In the genomic region with DNA sequence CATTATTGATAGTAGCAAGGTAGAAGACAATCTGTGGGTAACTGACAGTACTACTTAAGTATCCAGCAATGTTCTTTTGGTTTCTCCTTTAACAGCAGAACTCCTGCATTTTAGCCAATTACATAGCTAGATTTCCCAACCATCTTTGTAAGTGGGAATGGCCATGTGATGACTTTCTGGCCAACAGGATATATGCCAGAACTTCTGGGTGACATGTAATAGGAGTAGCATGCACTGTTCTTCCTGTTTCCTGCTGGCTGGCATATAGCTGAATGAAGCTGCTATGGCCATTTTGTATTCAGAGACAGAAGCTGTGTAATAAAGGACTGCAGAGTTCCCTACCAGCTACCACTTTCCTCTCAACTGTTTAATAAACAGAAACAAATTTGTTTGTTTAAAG, we compare ENCODE assay signal across 21 cellular contexts. TPM values are rescaled to one million over a fixed set of nuclear protein-coding genes. Genes with fewer than 3 reads are reported as not detected.
DNase-seq lines count a peak whose midpoint lies in the region; ATAC-seq and TF ChIP-seq lines count a peak whose summit lies in the region.
"Had no signal": no experiment of that assay in that cellular context is flagged by ENCODE, and none has a peak within 500 bp of the region (broad histone marks: within the 10 kb centered on the region; RNA-seq: fewer than 3 reads in every experiment).

No MANE protein-coding gene starts in this region.

- H3K27me3 Mint-ChIP-seq in activated CD8-positive, alpha-beta T cell treated with anti-CD3 and anti-CD28 coated beads, Interleukin-2, amount 10 ng/mL, durations not matched to agents 7 days and 5 days (ENCODE audit: low read depth), result no peaks in the 10 kb centered on the region
- H3K27me3 Mint-ChIP-seq: B cell; naive thymus-derived CD4-positive, alpha-beta T cell; stimulated activated naive CD8-positive, alpha-beta T cell treated with anti-CD3 and anti-CD28 coated beads, Interleukin-15, Interleukin-2, amounts not matched to agents 100 ng/mL and 50 ng/mL, for 24 hours; type B pancreatic cell had no signal

- no peak overlapping the region for H3K27ac Mint-ChIP-seq in activated CD8-positive, alpha-beta T cell treated with anti-CD3 and anti-CD28 coated beads, Interleukin-2, amount 10 ng/mL, durations not matched to agents 7 days and 5 days
- H3K27ac Mint-ChIP-seq: B cell; stimulated activated naive CD8-positive, alpha-beta T cell treated with anti-CD3 and anti-CD28 coated beads, Interleukin-15, Interleukin-2, amounts not matched to agents 100 ng/mL and 50 ng/mL, for 24 hours; type B pancreatic cell; WTC11 had no signal

- no peak overlapping the region for H3K4me3 Mint-ChIP-seq in activated CD8-positive, alpha-beta T cell treated with anti-CD3 and anti-CD28 coated beads, Interleukin-2, amount 10 ng/mL, durations not matched to agents 7 days and 5 days
- H3K4me3 Mint-ChIP-seq: activated T-cell treated with anti-CD3 and anti-CD28 coated beads, Interleukin-2, amount 50 U/mL, for 72 hours; B cell; naive thymus-derived CD4-positive, alpha-beta T cell; stimulated activated naive CD8-positive, alpha-beta T cell treated with anti-CD3 and anti-CD28 coated beads, Interleukin-15, Interleukin-2, amounts not matched to agents 100 ng/mL and 50 ng/mL, for 24 hours; type B pancreatic cell; WTC11 had no signal

- peaks cover 14% of the 10 kb centered on the region for H3K4me1 Mint-ChIP-seq in activated CD8-positive, alpha-beta T cell treated with anti-CD3 and anti-CD28 coated beads, Interleukin-2, amount 10 ng/mL, durations not matched to agents 7 days and 5 days (ENCODE audit: low read depth)
- H3K4me1 Mint-ChIP-seq: B cell, WTC11 had no signal

- intact Hi-C loops in dorsolateral prefrontal cortex (cut with DNase I), result no loop called here

- H3K4me3 ChIP-seq in dorsolateral prefrontal cortex, result no peak overlapping the region
- H3K4me3 ChIP-seq: breast epithelium, esophagus muscularis mucosa, MG63, pancreas had no signal

- DNase-seq in EL, result peak; percentile 26
- DNase-seq in LHCN-M2 (ENCODE audit: low read depth), result peak; percentile 33
- peak; percentile 9 for DNase-seq in astrocyte of the hippocampus (ENCODE audit: low read depth, low spot score)
- peak; percentile 57 for DNase-seq in iris pigment epithelial cell (ENCODE audit: low read depth)
- no peak for DNase-seq in dorsolateral prefrontal cortex
- DNase-seq in activated CD8-positive, alpha-beta T cell treated with anti-CD3 and anti-CD28 coated beads, Interleukin-2, amount 10 ng/mL, durations not matched to agents 7 days and 5 days, result no peak
- no peak for DNase-seq in KG1 (lab: John Stamatoyannopoulos, UW)
- DNase-seq: activated T-cell treated with anti-CD3 and anti-CD28 coated beads, Interleukin-2, amount 50 U/mL, for 72 hours; islet precursor cell; MG63; naive thymus-derived CD4-positive, alpha-beta T cell; NCI-H446; pancreas; stimulated activated CD4-positive, alpha-beta T cell treated with anti-CD3 and anti-CD28 coated beads, Interleukin-1b, Interleukin-23, amount 100 ng/mL, for 48 hours had no signal

- H3K9me3 Mint-ChIP-seq in activated CD8-positive, alpha-beta T cell treated with anti-CD3 and anti-CD28 coated beads, Interleukin-2, amount 10 ng/mL, durations not matched to agents 7 days and 5 days (ENCODE audit: insufficient read depth), result no peaks in the 10 kb centered on the region
- H3K9me3 Mint-ChIP-seq: activated naive CD4-positive, alpha-beta T cell treated with anti-CD3 and anti-CD28 coated beads, Interleukin-2, amount 50 U/mL, for 72 hours; activated T-cell treated with anti-CD3 and anti-CD28 coated beads, Interleukin-2, amount 50 U/mL, for 72 hours; naive thymus-derived CD4-positive, alpha-beta T cell; stimulated activated naive CD8-positive, alpha-beta T cell treated with anti-CD3 and anti-CD28 coated beads, Interleukin-15, Interleukin-2, amounts not matched to agents 100 ng/mL and 50 ng/mL, for 24 hours; type B pancreatic cell; WTC11 had no signal

- H3K27ac ChIP-seq in dorsolateral prefrontal cortex, result no peak overlapping the region
- H3K27ac ChIP-seq: breast epithelium, esophagus muscularis mucosa, pancreas had no signal

- CTCF ChIA-PET in activated CD8-positive, alpha-beta T cell treated with anti-CD3 and anti-CD28 coated beads, Interleukin-2, amount 10 ng/mL, durations not matched to agents 7 days and 5 days (lab: Charles Lee), result interaction anchor here (0.6 to 4.6 kb wide), 11 partner anchors 9 to 558 kb away, joined by 3 to 80 read pairs (median 3); partner anchors contain the start of genes ATP6V1A, NAA50 and SPICE1

- H3K36me3 Mint-ChIP-seq in activated CD8-positive, alpha-beta T cell treated with anti-CD3 and anti-CD28 coated beads, Interleukin-2, amount 10 ng/mL, durations not matched to agents 7 days and 5 days (ENCODE audit: low read depth), result peaks cover 25% of the 10 kb centered on the region

- ATAC-seq in activated CD8-positive, alpha-beta T cell treated with anti-CD3 and anti-CD28 coated beads, Interleukin-2, amount 10 ng/mL, durations not matched to agents 7 days and 5 days, result no peak
- ATAC-seq: activated naive CD4-positive, alpha-beta T cell treated with anti-CD3 and anti-CD28 coated beads, Interleukin-2, amount 50 U/mL, for 72 hours; activated T-cell treated with anti-CD3 and anti-CD28 coated beads, Interleukin-2, amount 50 U/mL, for 72 hours; naive thymus-derived CD4-positive, alpha-beta T cell; pancreas; WTC11 had no signal

- no peaks in the 10 kb centered on the region for H3K27me3 ChIP-seq in dorsolateral prefrontal cortex
- H3K27me3 ChIP-seq: breast epithelium, esophagus muscularis mucosa, MG63, pancreas had no signal

- TF ChIP-seq CTCF in dorsolateral prefrontal cortex (IDR thresholded peaks at IDR 0.05 in 54 of 56, conservative IDR thresholded peaks at IDR 0.05 in 2 of 56; ENCODE audit: low read depth in 1 of 56, partially characterized antibody in 56 of 56), result no peak

- POLR2A ChIA-PET in activated CD8-positive, alpha-beta T cell treated with anti-CD3 and anti-CD28 coated beads, Interleukin-2, amount 10 ng/mL, durations not matched to agents 7 days and 5 days (lab: Charles Lee), result no interaction called here

RNA-seq across cellular contexts. Expression of gene SPICE1, which starts 18.0 kb away (rescaled TPM):
- total RNA-seq in LHCN-M2 (2014; rRNA removed) (11.9 and 14.4 TPM in 2 replicates), dorsolateral prefrontal cortex (10 to 100 TPM in 114 of 120 experiments, 1 to 10 TPM in 6; 6.4 to 32.4 (median 16.8) TPM)
- polyA plus RNA-seq in LHCN-M2 (2012), result 1.5 TPM
- total RNA-seq in activated CD8-positive, alpha-beta T cell treated with anti-CD3 and anti-CD28 coated beads, Interleukin-2, amount 10 ng/mL, durations not matched to agents 7 days and 5 days, result 10 to 100 TPM; 15.3 to 16.6 TPM

RNA-seq across cellular contexts. Expression of gene SIDT1, which starts 35.4 kb away (rescaled TPM):
- not detected in 2 replicates for total RNA-seq in LHCN-M2 (2014; rRNA removed)
- polyA plus RNA-seq in LHCN-M2 (2012), result not detected
- total RNA-seq in dorsolateral prefrontal cortex, result 10 to 100 TPM; 20.1 to 84.0 (median 47.1) TPM
- total RNA-seq in activated CD8-positive, alpha-beta T cell treated with anti-CD3 and anti-CD28 coated beads, Interleukin-2, amount 10 ng/mL, durations not matched to agents 7 days and 5 days, result 10 to 100 TPM; 34.8 to 35.0 TPM

RNA-seq across cellular contexts. Expression of gene CFAP44, which starts 55.6 kb away (rescaled TPM):
- total RNA-seq in LHCN-M2 (2014; rRNA removed), result 1.7 and 2.4 TPM in 2 replicates
- polyA plus RNA-seq in LHCN-M2 (2012), result 0.47 TPM
- total RNA-seq in dorsolateral prefrontal cortex, result 10 to 100 TPM in 118 of 120 experiments, 1 to 10 TPM in 2; 7.5 to 40.7 (median 20.3) TPM
- total RNA-seq in activated CD8-positive, alpha-beta T cell treated with anti-CD3 and anti-CD28 coated beads, Interleukin-2, amount 10 ng/mL, durations not matched to agents 7 days and 5 days, result 1 to 10 TPM; 4.1 to 4.5 TPM

Comparison
In these comparisons a context has a peak if more than half of its experiments do, and no peak if none do; other contexts are left out.
1. DNase-seq: peak in EL (single experiment), LHCN-M2 (single experiment), astrocyte of the hippocampus (single experiment) and iris pigment epithelial cell (single experiment); none in dorsolateral prefrontal cortex (0 of 10), activated CD8-positive, alpha-beta T cell treated with anti-CD3 and anti-CD28 coated beads, Interleukin-2, amount 10 ng/mL, durations not matched to agents 7 days and 5 days (single experiment) and KG1 (single experiment).
2. RNA of gene SIDT1, which starts 35.4 kb away (total RNA-seq): 20.1 to 84.0 TPM in dorsolateral prefrontal cortex and 34.8 to 35.0 TPM in activated CD8-positive, alpha-beta T cell treated with anti-CD3 and anti-CD28 coated beads, Interleukin-2, amount 10 ng/mL, durations not matched to agents 7 days and 5 days; not detected in LHCN-M2; every median in the first group is over 10 times any median in the second.